In the genomic region with DNA sequence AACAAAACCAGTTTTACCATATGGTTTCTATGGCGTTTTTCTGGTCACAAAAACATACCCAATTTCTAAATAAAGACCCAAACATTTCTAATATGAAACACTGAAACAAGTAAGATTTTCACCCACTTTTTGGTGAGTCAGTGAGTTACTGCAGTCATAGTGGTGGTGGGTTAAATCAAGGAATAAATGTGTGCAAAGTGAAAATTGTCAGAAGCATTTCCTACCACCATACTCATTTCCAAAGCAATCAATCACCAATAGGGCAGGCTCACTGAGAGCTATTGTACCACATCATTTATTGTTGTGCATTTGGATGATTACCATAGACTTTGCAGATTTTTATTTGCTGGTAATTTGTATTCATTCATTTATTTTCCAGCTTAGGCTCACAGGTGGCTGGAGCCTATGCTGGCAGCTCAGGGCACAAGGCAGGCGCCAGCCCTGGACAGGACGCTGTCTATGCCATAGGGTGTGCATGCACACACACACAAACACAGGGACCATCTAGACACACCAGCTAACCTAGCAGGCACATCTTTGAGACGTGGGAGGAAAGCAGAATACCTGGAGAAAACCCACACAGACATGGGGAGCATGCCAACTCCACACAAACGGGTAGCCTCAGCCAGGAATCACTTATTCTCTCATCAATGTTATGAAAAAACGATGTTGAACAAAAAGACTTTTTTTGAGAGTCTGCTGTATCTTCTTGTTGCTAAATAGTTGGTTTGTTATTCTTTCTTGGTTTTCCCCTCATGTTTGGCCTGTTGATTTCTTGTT, we compare ENCODE assay signal across 17 cellular contexts.
"Had no signal": no experiment of that assay in that cellular context is flagged by ENCODE, and none has a peak within 500 bp of the region (broad histone marks: within the 10 kb centered on the region; RNA-seq: fewer than 3 reads in every experiment).

No MANE protein-coding gene starts in this region.

- H3K4me3 Mint-ChIP-seq: activated CD4-positive, alpha-beta memory T cell treated with anti-CD3 and anti-CD28 coated beads for 36 hours; activated naive CD8-positive, alpha-beta T cell; activated T-cell treated with anti-CD3 and anti-CD28 coated beads, Interleukin-2, amount 50 U/mL, for 4 hours; nephron progenitor cell had no signal

- H3K27ac Mint-ChIP-seq: activated CD4-positive, alpha-beta memory T cell treated with anti-CD3 and anti-CD28 coated beads for 36 hours; activated naive CD8-positive, alpha-beta T cell; nephron progenitor cell; progenitor cell of endocrine pancreas had no signal

- H3K27me3 ChIP-seq: body of pancreas, dorsolateral prefrontal cortex, left lung, right atrium auricular region, thyroid gland had no signal

- H3K36me3 ChIP-seq: left lung, right atrium auricular region, thyroid gland, WERI-Rb-1 had no signal

- H3K9me3 ChIP-seq: body of pancreas, left lung, right atrium auricular region, thyroid gland had no signal

- DNase-seq: activated gamma-delta T cell; activated T-cell treated with anti-CD3 and anti-CD28 coated beads, Interleukin-2, amount 50 U/mL, for 4 hours; amygdala; body of pancreas; dorsolateral prefrontal cortex; left lung; mammary epithelial cell; midbrain; nephron progenitor cell; stimulated activated CD4-positive, alpha-beta T cell treated with anti-CD3 and anti-CD28 coated beads, Interleukin-2, amount 100 ng/mL, for 24 hours; T-helper 2 cell; thyroid gland; WERI-Rb-1 had no signal

- H3K9me3 Mint-ChIP-seq: activated CD4-positive, alpha-beta memory T cell treated with anti-CD3 and anti-CD28 coated beads for 36 hours; activated T-cell treated with anti-CD3 and anti-CD28 coated beads, Interleukin-2, amount 50 U/mL, for 4 hours; nephron progenitor cell had no signal

- ATAC-seq: body of pancreas, left lung had no signal

- H3K27me3 Mint-ChIP-seq: activated CD4-positive, alpha-beta memory T cell treated with anti-CD3 and anti-CD28 coated beads for 36 hours; activated naive CD8-positive, alpha-beta T cell; progenitor cell of endocrine pancreas had no signal

- H3K4me3 ChIP-seq: body of pancreas, dorsolateral prefrontal cortex, left lung, right atrium auricular region, thyroid gland had no signal

- H3K27ac ChIP-seq: body of pancreas, left lung, right atrium auricular region, thyroid gland, WERI-Rb-1 had no signal

- H3K36me3 Mint-ChIP-seq: activated CD4-positive, alpha-beta memory T cell treated with anti-CD3 and anti-CD28 coated beads for 36 hours; activated naive CD8-positive, alpha-beta T cell had no signal
